In genomic region chr3:39668420-39668819, GRCh38 we compare ENCODE assay signal across 8 cellular contexts.
A peak's percentile ranks its signal among the peaks of the same experiment; 100 is the strongest.
DNase-seq lines count a peak whose midpoint lies in the region; ATAC-seq and TF ChIP-seq lines count a peak whose summit lies in the region.

No MANE protein-coding gene starts in this region.

- no peak overlapping the region for H3K4me3 ChIP-seq in GM06990 (replicated peaks; ENCODE audit: low read depth, low read length)
- no peak overlapping the region for H3K4me3 ChIP-seq in lung
- no peak overlapping the region for H3K4me3 ChIP-seq in H7 (ENCODE audit: insufficient read depth, low read depth, low read length)

- H3K36me3 ChIP-seq in GM06990 (ENCODE audit: control insufficient read depth, insufficient read depth, low read length), result no peaks in the 10 kb centered on the region
- H3K36me3 ChIP-seq in lung (ENCODE audit: control insufficient read depth in 2 of 2, insufficient read depth in 2 of 2, low read length in 2 of 2), result no peaks in the 10 kb centered on the region
- H3K36me3 ChIP-seq in H7 (replicated peaks; ENCODE audit: control insufficient read depth, insufficient read depth, low read length), result no peaks in the 10 kb centered on the region

- H3K27me3 ChIP-seq in GM06990 (replicated peaks; ENCODE audit: control insufficient read depth, insufficient read depth, low read length) (no peaks in the 10 kb centered on the region), lung (ENCODE audit: control insufficient read depth, insufficient read depth) (no peaks in the 10 kb centered on the region), H7 (ENCODE audit: control insufficient read depth, insufficient read depth, low read length) (no peaks in the 10 kb centered on the region)

- H3K27me3 Mint-ChIP-seq in HFFc6 (ENCODE audit: insufficient read depth), result peaks cover 3% of the 10 kb centered on the region
- H3K27me3 Mint-ChIP-seq in MCF 10A (ENCODE audit: insufficient read depth, unreplicated experiment), result no peaks in the 10 kb centered on the region

- no TSS peak for BruUV-seq in MCF 10A (replicated peaks; lab: Mats Ljungman, UMichigan)

- H3K4me1 ChIP-seq in lung (ENCODE audit: control insufficient read depth in 2 of 2, insufficient read depth in 2 of 2, low read length in 2 of 2), result no peaks in the 10 kb centered on the region

- DNase-seq in GM06990 (ENCODE audit: extremely low read depth, insufficient read length) (peak; percentile 5), HFFc6 (peak; percentile 49), NCI-H748 (lab: John Stamatoyannopoulos, UW; ENCODE audit: unreplicated experiment) (peak; percentile 49), MCF 10A (ENCODE audit: unreplicated experiment) (peak; percentile 73), lung (ENCODE audit: low spot score) (no peak), UCSD-AML1 (lab: John Stamatoyannopoulos, UW; ENCODE audit: unreplicated experiment) (no peak), H7 (no peak)

- H3K27ac ChIP-seq in lung (ENCODE audit: low read depth in 1 of 2, low read length in 1 of 2), result no peak overlapping the region

- ATAC-seq in lung (ENCODE audit: insufficient read depth, low FRiP score) (peak; percentile 53), GM21528 (IDR thresholded peaks at IDR 0.05; ENCODE audit: low FRiP score, unreplicated experiment) (no peak)

- H3K36me3 Mint-ChIP-seq in HFFc6 (ENCODE audit: low read depth) (no peaks in the 10 kb centered on the region), MCF 10A (ENCODE audit: insufficient read depth, unreplicated experiment) (no peaks in the 10 kb centered on the region)

- H3K4me3 Mint-ChIP-seq in HFFc6 (no peak overlapping the region), MCF 10A (ENCODE audit: unreplicated experiment) (no peak overlapping the region)

- POLR2A ChIA-PET in MCF 10A (lab: Yijun Ruan, JAX), result no interaction called here

- intact Hi-C loops in MCF 10A (cut with micrococcal nuclease), result loop anchor here (1.0 to 10.0 kb wide), 4 partner anchors 126 to 646 kb away; no protein-coding TSS in a partner anchor

- H3K9me3 Mint-ChIP-seq in HFFc6, result no peaks in the 10 kb centered on the region
- no peaks in the 10 kb centered on the region for H3K9me3 Mint-ChIP-seq in MCF 10A (ENCODE audit: unreplicated experiment)

- H3K27ac Mint-ChIP-seq in HFFc6, result no peak overlapping the region
- H3K27ac Mint-ChIP-seq in MCF 10A (ENCODE audit: low read depth, unreplicated experiment), result no peak overlapping the region

- H3K4me1 Mint-ChIP-seq in HFFc6 (ENCODE audit: low read depth) (no peaks in the 10 kb centered on the region), MCF 10A (ENCODE audit: insufficient read depth, unreplicated experiment) (peaks cover 15% of the 10 kb centered on the region)

- 15 to 19% methylated on average over 5 of the region's 5 CpGs for WGBS in lung, 2 donors

- H3K9me3 ChIP-seq in lung (ENCODE audit: control insufficient read depth in 2 of 2, insufficient read depth in 1 of 2, low read length in 1 of 2), result no peaks in the 10 kb centered on the region

- CTCF ChIA-PET in MCF 10A (lab: Yijun Ruan, JAX), result interaction anchor here (0.6 to 4.3 kb wide), 19 partner anchors 9 to 1093 kb away, joined by 3 to 41 read pairs (median 3); no protein-coding TSS in a partner anchor

- TF ChIP-seq CTCF in GM06990 (IDR thresholded peaks at IDR 0.05; ENCODE audit: insufficient read depth, low read length, poor library complexity, severe bottlenecking) (peak; percentile 75), HFFc6 (IDR thresholded peaks at IDR 0.05) (peak; percentile 83), MCF 10A (IDR thresholded peaks at IDR 0.05; ENCODE audit: unreplicated experiment) (peak; percentile 48), lung (IDR thresholded peaks at IDR 0.05; ENCODE audit: control extremely low read depth, extremely low read depth) (no peak)

Comparison
In these comparisons a context has a peak if more than half of its experiments do, and no peak if none do; other contexts are left out.
1. DNase-seq: peak in GM06990 (single experiment), HFFc6 (single experiment), NCI-H748 (single experiment) and MCF 10A (single experiment); none in lung (single experiment), UCSD-AML1 (single experiment) and H7 (single experiment).